ENCODE assay signal across 10 cellular contexts in genomic region chr11:18749681-18750319, GRCh38. TPM values are rescaled to one million over a fixed set of nuclear protein-coding genes. Genes with fewer than 3 reads are reported as not detected.
DNase-seq lines count a peak whose midpoint lies in the region; ATAC-seq and TF ChIP-seq lines count a peak whose summit lies in the region.
"Had no signal": no experiment of that assay in that cellular context is flagged by ENCODE, and none has a peak within 500 bp of the region (broad histone marks: within the 10 kb centered on the region; RNA-seq: fewer than 3 reads in every experiment).

No MANE protein-coding gene starts in this region.

- intact Hi-C loops in upper lobe of right lung (cut with DNase I) = no loop called here

- peaks cover 13 to 30% of the 10 kb centered on the region in 2 donors for H3K27me3 Mint-ChIP-seq in stimulated activated naive B cell treated with anti-CD40 and anti-IgM and Interleukin-4, amounts not matched to agents 10 μg/mL and 1 μg/mL and 100 μg/mL, for 72 hours

- H3K9me3 ChIP-seq in upper lobe of right lung = no peaks in the 10 kb centered on the region

- H3K27ac Mint-ChIP-seq in stimulated activated naive B cell treated with anti-CD40 and anti-IgM and Interleukin-4, amounts not matched to agents 10 μg/mL and 1 μg/mL and 100 μg/mL, for 72 hours = no peak overlapping the region

- H3K4me1 Mint-ChIP-seq in stimulated activated naive B cell treated with anti-CD40 and anti-IgM and Interleukin-4, amounts not matched to agents 10 μg/mL and 1 μg/mL and 100 μg/mL, for 72 hours = no peaks in the 10 kb centered on the region

- peak; percentile 57 for ATAC-seq in upper lobe of right lung
- ATAC-seq in stimulated activated naive B cell treated with anti-CD40 and anti-IgM and Interleukin-4, amounts not matched to agents 10 μg/mL and 1 μg/mL and 100 μg/mL, for 72 hours (replicated peaks) = no peak

- H3K4me1 ChIP-seq in upper lobe of right lung = no peaks in the 10 kb centered on the region

- H3K36me3 Mint-ChIP-seq in stimulated activated naive B cell treated with anti-CD40 and anti-IgM and Interleukin-4, amounts not matched to agents 10 μg/mL and 1 μg/mL and 100 μg/mL, for 72 hours = no peaks in the 10 kb centered on the region

- no peak overlapping the region for H3K4me3 Mint-ChIP-seq in stimulated activated naive B cell treated with anti-CD40 and anti-IgM and Interleukin-4, amounts not matched to agents 10 μg/mL and 1 μg/mL and 100 μg/mL, for 72 hours

- TF ChIP-seq CTCF in astrocyte of the cerebellum (IDR thresholded peaks at IDR 0.05; ENCODE audit: low read depth, low read length, missing control alignments) = no peak
- no peak for TF ChIP-seq CTCF in upper lobe of right lung (IDR thresholded peaks at IDR 0.05)

- H3K4me3 ChIP-seq in astrocyte of the cerebellum (ENCODE audit: low read depth, low read length) (no peak overlapping the region), upper lobe of right lung (no peak overlapping the region)

- no peaks in the 10 kb centered on the region for H3K9me3 Mint-ChIP-seq in stimulated activated naive B cell treated with anti-CD40 and anti-IgM and Interleukin-4, amounts not matched to agents 10 μg/mL and 1 μg/mL and 100 μg/mL, for 72 hours

- peak; percentile 92 for DNase-seq in HT1080 (ENCODE audit: low read depth)
- DNase-seq in astrocyte of the cerebellum (ENCODE audit: low read depth) = peak; percentile 6
- peak; percentile 60 for DNase-seq in iPS-NIHi11 (ENCODE audit: low spot score)
- no peak for DNase-seq in upper lobe of right lung
- no peak for DNase-seq in DMS114 treated with DMSO at 0.1 percent for 48 hours (lab: John Stamatoyannopoulos, UW; ENCODE audit: unreplicated experiment)
- DNase-seq in stimulated activated naive B cell treated with anti-CD40 and anti-IgM and Interleukin-4, amounts not matched to agents 10 μg/mL and 1 μg/mL and 100 μg/mL, for 72 hours = no peak
- DNase-seq in GF-D8 (lab: John Stamatoyannopoulos, UW) = no peak
- DNase-seq: activated CD4-positive, alpha-beta T cell treated with anti-CD3 and anti-CD28 coated beads for 4 hours; NCI-H1092 treated with DMSO at 0.1 percent for 48 hours; stimulated activated CD4-positive, alpha-beta T cell treated with anti-CD3 and anti-CD28 coated beads, Interleukin-4, amount 100 ng/mL, for 1 hour had no signal

- in situ Hi-C loops in astrocyte of the cerebellum (cut with HindIII; ENCODE audit: low sequenced_read_pairs) = no loop called here

- no peak overlapping the region for H3K27ac ChIP-seq in upper lobe of right lung

- H3K36me3 ChIP-seq in upper lobe of right lung = no peaks in the 10 kb centered on the region

- H3K27me3 ChIP-seq in upper lobe of right lung = no peaks in the 10 kb centered on the region

RNA-seq across cellular contexts. Expression of gene IGSF22, which starts 23.8 kb away (rescaled TPM):
- not detected in 2 replicates for total RNA-seq in HT1080 (2014; rRNA removed; shearing (Covaris generic))
- polyA plus RNA-seq in HT1080 (2015; cell fraction: cytosol; rRNA removed) = not detected in 2 replicates
- polyA plus RNA-seq in HT1080 (2015; cell fraction: nucleus; rRNA removed) = not detected in 2 replicates
- 1.2 TPM for total RNA-seq in upper lobe of right lung

RNA-seq across cellular contexts. Expression of gene PTPN5, which starts 41.8 kb away (rescaled TPM):
- not detected in 2 replicates for total RNA-seq in HT1080 (2014; rRNA removed; shearing (Covaris generic))
- not detected in 2 replicates for polyA plus RNA-seq in HT1080 (2015; cell fraction: cytosol; rRNA removed)
- polyA plus RNA-seq in HT1080 (2015; cell fraction: nucleus; rRNA removed) = 0.16 TPM in 1 of 2 replicates, not detected in the other
- total RNA-seq in upper lobe of right lung = 0.81 TPM

RNA-seq across cellular contexts. Expression of gene TMEM86A, which starts 51.2 kb away (rescaled TPM):
- 0.47 and 1.3 TPM in 2 replicates for total RNA-seq in HT1080 (2014; rRNA removed; shearing (Covaris generic))
- 0.86 and 0.99 TPM in 2 replicates for polyA plus RNA-seq in HT1080 (2015; cell fraction: cytosol; rRNA removed)
- polyA plus RNA-seq in HT1080 (2015; cell fraction: nucleus; rRNA removed) = 1.1 and 1.2 TPM in 2 replicates
- 6.3 TPM for total RNA-seq in upper lobe of right lung

Comparison
In these comparisons a context has a peak if more than half of its experiments do, and no peak if none do; other contexts are left out.
1. DNase-seq: peak in HT1080 (single experiment), astrocyte of the cerebellum (single experiment) and iPS-NIHi11 (single experiment); none in upper lobe of right lung (single experiment), DMS114 treated with DMSO at 0.1 percent for 48 hours (single experiment), stimulated activated naive B cell treated with anti-CD40 and anti-IgM and Interleukin-4, amounts not matched to agents 10 μg/mL and 1 μg/mL and 100 μg/mL, for 72 hours (single experiment) and GF-D8 (single experiment).